8 cellular contexts compared by ENCODE assay signal in the genomic region with DNA sequence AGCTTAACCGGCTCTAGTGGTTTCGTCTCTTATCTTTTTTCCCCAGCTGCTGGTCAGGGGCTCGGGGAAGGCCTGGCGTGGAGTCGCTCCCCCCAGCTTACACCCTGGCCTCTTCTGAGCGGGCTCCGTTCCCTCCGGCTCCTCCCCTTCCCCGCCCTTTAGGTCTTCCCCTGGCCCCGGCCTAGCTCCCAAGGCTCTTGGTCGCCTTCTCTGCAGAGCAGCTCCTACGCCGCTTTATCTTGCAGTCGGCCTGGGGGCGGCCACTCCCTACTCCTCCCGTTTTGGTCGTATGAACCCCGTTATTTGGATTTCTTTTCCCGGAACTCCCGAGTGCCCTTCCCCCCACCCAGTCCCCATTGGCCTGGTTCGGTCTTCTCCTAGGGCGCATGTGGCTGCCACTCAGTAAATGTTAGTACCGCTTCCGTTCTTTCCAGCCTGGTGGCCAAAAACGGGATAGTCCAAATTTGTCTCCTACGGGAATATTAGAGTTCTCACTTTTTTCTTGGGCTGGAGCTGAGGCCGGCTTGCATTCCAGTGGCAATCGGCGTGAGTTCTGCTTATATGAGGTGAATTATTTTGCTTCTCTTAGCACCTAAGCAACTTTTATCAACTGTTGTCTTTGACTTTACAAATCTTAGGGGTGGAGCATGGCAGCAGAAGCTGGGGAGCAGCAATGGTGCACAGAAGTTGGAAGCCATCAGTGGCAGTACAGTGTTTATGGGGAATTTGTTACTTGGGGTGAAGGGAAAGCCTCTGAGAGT.
DNase-seq lines count a peak whose midpoint lies in the region; ATAC-seq and TF ChIP-seq lines count a peak whose summit lies in the region.

No MANE protein-coding gene starts in this region.

- no peaks in the 10 kb centered on the region for H3K9me3 Mint-ChIP-seq in activated naive CD4-positive, alpha-beta T cell treated with anti-CD3 and anti-CD28 coated beads, Interleukin-2, amount 10 ng/mL, durations not matched to agents 7 days and 5 days

- CTCF ChIA-PET in activated naive CD4-positive, alpha-beta T cell treated with anti-CD3 and anti-CD28 coated beads, Interleukin-2, amount 10 ng/mL, durations not matched to agents 7 days and 5 days (lab: Charles Lee) = interaction anchor here (0.8 to 1.8 kb wide), 3 partner anchors 37 to 76 kb away, joined by 3 to 6 read pairs (median 6); a partner anchor contains a TSS

- no peaks in the 10 kb centered on the region for H3K9me3 ChIP-seq in parathyroid adenoma (ENCODE audit: control insufficient read depth, low read length)

- H3K27ac ChIP-seq in HL-60 (replicated peaks) (peak overlapping the region; percentile 89), parathyroid adenoma (peak overlapping the region; percentile 98)

- H3K4me1 ChIP-seq in parathyroid adenoma = peaks cover 3% of the 10 kb centered on the region

- H3K27me3 ChIP-seq in HL-60 (ENCODE audit: insufficient read depth, poor library complexity, severe bottlenecking) (no peaks in the 10 kb centered on the region), parathyroid adenoma (ENCODE audit: control insufficient read depth, insufficient read depth, low read length) (no peaks in the 10 kb centered on the region)

- no peak overlapping the region for H3K9ac ChIP-seq in parathyroid adenoma

- H3K27me3 Mint-ChIP-seq in activated naive CD4-positive, alpha-beta T cell treated with anti-CD3 and anti-CD28 coated beads, Interleukin-2, amount 10 ng/mL, durations not matched to agents 7 days and 5 days = no peaks in the 10 kb centered on the region

- H3K36me3 Mint-ChIP-seq in activated naive CD4-positive, alpha-beta T cell treated with anti-CD3 and anti-CD28 coated beads, Interleukin-2, amount 10 ng/mL, durations not matched to agents 7 days and 5 days = peaks cover 22% of the 10 kb centered on the region

- H3K4me1 Mint-ChIP-seq in activated naive CD4-positive, alpha-beta T cell treated with anti-CD3 and anti-CD28 coated beads, Interleukin-2, amount 10 ng/mL, durations not matched to agents 7 days and 5 days = peaks cover 39% of the 10 kb centered on the region

- no peak for TF ChIP-seq CTCF in HL-60 (IDR thresholded peaks at IDR 0.05; ENCODE audit: insufficient read depth, low read length)
- peak; percentile 42 for TF ChIP-seq CTCF in parathyroid adenoma (IDR thresholded peaks at IDR 0.05)

- peak; percentile 51 for ATAC-seq in GM21447 (IDR thresholded peaks at IDR 0.05; ENCODE audit: unreplicated experiment)

- H3K27ac Mint-ChIP-seq in activated naive CD4-positive, alpha-beta T cell treated with anti-CD3 and anti-CD28 coated beads, Interleukin-2, amount 10 ng/mL, durations not matched to agents 7 days and 5 days = peak overlapping the region; percentile 100

- peak overlapping the region; percentile 82 for H3K4me2 ChIP-seq in parathyroid adenoma (ENCODE audit: low read length)

- H3K79me2 ChIP-seq in parathyroid adenoma = peaks cover 25% of the 10 kb centered on the region

- DNase-seq in ELF-1 (ENCODE audit: low read depth, low spot score) (peak; percentile 88), HL-60 (ENCODE audit: low read depth in 1 of 2, low spot score in 1 of 2) (no peak), NCI-H69 (lab: John Stamatoyannopoulos, UW) (peak; percentile 81), glomerular visceral epithelial cell (ENCODE audit: extremely low spot score) (peak; percentile 86)
- no peak for DNase-seq in activated naive CD4-positive, alpha-beta T cell treated with anti-CD3 and anti-CD28 coated beads, Interleukin-2, amount 10 ng/mL, durations not matched to agents 7 days and 5 days
- DNase-seq in activated CD8-positive, alpha-beta memory T cell treated with anti-CD3 and anti-CD28 coated beads for 24 hours = no peak

- H3K4me3 ChIP-seq in HL-60 (replicated peaks; ENCODE audit: insufficient read depth, low read length) = peak overlapping the region; percentile 93
- peak overlapping the region; percentile 93 for H3K4me3 ChIP-seq in parathyroid adenoma (ENCODE audit: low read depth, low read length)

- H2AFZ ChIP-seq in parathyroid adenoma = peak overlapping the region; percentile 36

- peak overlapping the region; percentile 97 for H3K4me3 Mint-ChIP-seq in activated naive CD4-positive, alpha-beta T cell treated with anti-CD3 and anti-CD28 coated beads, Interleukin-2, amount 10 ng/mL, durations not matched to agents 7 days and 5 days

- no peaks in the 10 kb centered on the region for H3K36me3 ChIP-seq in parathyroid adenoma (ENCODE audit: control insufficient read depth, insufficient read depth, low read length)

Comparison
In these comparisons a context has a peak if more than half of its experiments do, and no peak if none do; other contexts are left out.
1. DNase-seq: peak in ELF-1 (single experiment), NCI-H69 (single experiment) and glomerular visceral epithelial cell (single experiment); none in HL-60 (0 of 2), activated naive CD4-positive, alpha-beta T cell treated with anti-CD3 and anti-CD28 coated beads, Interleukin-2, amount 10 ng/mL, durations not matched to agents 7 days and 5 days (single experiment) and activated CD8-positive, alpha-beta memory T cell treated with anti-CD3 and anti-CD28 coated beads for 24 hours (single experiment).